In the genomic region with DNA sequence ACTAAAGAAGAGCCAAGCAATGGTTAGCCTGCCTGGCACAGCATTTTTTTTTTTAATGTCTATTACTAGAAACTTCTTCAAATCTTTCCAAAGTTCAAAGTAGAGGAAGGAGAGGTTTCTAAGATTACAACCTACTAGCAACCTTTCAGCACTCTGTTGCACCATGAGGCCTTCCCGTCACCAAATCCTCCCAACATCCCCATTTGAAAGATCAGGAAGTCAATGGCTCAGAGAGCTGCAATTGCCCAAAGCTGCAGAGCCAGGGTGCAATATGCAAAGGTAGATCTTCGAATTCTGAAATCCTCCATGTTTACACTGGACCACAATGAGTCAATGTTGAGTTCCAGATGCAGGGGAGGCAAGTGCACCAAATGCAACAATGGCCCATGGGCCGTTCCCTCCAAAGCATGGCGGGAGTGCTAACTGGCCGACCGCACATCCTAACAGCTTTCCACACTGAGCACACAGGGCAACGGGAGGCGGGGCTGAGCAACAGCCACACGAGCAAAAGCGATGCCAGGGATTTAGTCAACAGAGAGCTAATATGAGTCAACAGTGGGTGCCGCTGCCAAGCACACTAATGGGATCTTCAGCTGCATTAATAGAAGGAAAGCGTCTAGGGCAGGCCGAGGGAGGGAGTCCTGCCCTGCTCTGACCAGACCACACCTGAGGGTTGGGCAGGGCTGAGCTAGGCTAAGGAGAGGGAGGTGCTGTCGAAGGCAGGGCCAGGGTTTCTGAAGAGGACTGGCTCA, we compare ENCODE assay signal across 1 cellular context.
TF ChIP-seq lines count a peak whose summit lies in the region.

No MANE protein-coding gene starts in this region.

TF ChIP-seq in GM23338, 12 proteins besides CTCF, POLR2A, EP300 and RAD21 (continued from another document):
- TF ChIP-seq, protein P1, sequence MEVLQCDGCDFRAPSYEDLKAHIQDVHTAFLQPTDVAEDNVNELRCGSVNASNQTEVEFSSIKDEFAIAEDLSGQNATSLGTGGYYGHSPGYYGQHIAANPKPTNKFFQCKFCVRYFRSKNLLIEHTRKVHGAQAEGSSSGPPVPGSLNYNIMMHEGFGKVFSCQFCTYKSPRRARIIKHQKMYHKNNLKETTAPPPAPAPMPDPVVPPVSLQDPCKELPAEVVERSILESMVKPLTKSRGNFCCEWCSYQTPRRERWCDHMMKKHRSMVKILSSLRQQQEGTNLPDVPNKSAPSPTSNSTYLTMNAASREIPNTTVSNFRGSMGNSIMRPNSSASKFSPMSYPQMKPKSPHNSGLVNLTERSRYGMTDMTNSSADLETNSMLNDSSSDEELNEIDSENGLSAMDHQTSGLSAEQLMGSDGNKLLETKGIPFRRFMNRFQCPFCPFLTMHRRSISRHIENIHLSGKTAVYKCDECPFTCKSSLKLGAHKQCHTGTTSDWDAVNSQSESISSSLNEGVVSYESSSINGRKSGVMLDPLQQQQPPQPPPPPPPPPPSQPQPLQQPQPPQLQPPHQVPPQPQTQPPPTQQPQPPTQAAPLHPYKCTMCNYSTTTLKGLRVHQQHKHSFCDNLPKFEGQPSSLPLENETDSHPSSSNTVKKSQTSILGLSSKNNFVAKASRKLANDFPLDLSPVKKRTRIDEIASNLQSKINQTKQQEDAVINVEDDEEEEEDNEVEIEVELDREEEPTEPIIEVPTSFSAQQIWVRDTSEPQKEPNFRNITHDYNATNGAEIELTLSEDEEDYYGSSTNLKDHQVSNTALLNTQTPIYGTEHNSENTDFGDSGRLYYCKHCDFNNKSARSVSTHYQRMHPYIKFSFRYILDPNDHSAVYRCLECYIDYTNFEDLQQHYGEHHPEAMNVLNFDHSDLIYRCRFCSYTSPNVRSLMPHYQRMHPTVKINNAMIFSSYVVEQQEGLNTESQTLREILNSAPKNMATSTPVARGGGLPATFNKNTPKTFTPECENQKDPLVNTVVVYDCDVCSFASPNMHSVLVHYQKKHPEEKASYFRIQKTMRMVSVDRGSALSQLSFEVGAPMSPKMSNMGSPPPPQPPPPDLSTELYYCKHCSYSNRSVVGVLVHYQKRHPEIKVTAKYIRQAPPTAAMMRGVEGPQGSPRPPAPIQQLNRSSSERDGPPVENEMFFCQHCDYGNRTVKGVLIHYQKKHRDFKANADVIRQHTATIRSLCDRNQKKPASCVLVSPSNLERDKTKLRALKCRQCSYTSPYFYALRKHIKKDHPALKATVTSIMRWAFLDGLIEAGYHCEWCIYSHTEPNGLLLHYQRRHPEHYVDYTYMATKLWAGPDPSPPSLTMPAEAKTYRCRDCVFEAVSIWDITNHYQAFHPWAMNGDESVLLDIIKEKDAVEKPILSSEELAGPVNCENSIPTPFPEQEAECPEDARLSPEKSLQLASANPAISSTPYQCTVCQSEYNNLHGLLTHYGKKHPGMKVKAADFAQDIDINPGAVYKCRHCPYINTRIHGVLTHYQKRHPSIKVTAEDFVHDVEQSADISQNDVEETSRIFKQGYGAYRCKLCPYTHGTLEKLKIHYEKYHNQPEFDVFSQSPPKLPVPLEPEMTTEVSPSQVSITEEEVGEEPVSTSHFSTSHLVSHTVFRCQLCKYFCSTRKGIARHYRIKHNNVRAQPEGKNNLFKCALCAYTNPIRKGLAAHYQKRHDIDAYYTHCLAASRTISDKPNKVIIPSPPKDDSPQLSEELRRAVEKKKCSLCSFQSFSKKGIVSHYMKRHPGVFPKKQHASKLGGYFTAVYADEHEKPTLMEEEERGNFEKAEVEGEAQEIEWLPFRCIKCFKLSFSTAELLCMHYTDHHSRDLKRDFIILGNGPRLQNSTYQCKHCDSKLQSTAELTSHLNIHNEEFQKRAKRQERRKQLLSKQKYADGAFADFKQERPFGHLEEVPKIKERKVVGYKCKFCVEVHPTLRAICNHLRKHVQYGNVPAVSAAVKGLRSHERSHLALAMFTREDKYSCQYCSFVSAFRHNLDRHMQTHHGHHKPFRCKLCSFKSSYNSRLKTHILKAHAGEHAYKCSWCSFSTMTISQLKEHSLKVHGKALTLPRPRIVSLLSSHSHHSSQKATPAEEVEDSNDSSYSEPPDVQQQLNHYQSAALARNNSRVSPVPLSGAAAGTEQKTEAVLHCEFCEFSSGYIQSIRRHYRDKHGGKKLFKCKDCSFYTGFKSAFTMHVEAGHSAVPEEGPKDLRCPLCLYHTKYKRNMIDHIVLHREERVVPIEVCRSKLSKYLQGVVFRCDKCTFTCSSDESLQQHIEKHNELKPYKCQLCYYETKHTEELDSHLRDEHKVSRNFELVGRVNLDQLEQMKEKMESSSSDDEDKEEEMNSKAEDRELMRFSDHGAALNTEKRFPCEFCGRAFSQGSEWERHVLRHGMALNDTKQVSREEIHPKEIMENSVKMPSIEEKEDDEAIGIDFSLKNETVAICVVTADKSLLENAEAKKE (CRISPR knock-in tag; IDR thresholded peaks at IDR 0.05): no peak
